In genomic region chr9:120876842-120877240, GRCh38 we compare ENCODE assay signal across 8 cellular contexts. TPM values are rescaled to one million over a fixed set of nuclear protein-coding genes. Genes with fewer than 3 reads are reported as not detected.
DNase-seq lines count a peak whose midpoint lies in the region; ATAC-seq and TF ChIP-seq lines count a peak whose summit lies in the region.

PHF19 (minus strand) TSS chr9:120877188; CDS start chr9:120874741, 2,447 bp downstream.

- intact Hi-C loops in A673 (cut with micrococcal nuclease; ENCODE audit: unreplicated experiment), result loop anchor here (5.0 kb wide), 1 partner anchor 60 kb away; no protein-coding TSS in a partner anchor
- intact Hi-C loops in right lobe of liver (cut with DNase I), result loop anchor here in 1 of 2 donors (10.0 kb wide), 1 partner anchor 48 kb away; the partner anchor contains the start of gene TRAF1

- peak within 1 kb of the TSS; percentile 96 for H3K4me3 ChIP-seq in A673 (ENCODE audit: low read depth, low read length, poor library complexity, severe bottlenecking)
- peak within 1 kb of the TSS; percentile 55 to 66 (median 57) for H3K4me3 ChIP-seq in right lobe of liver
- peak within 1 kb of the TSS; percentile 71 for H3K4me3 ChIP-seq in thymus (ENCODE audit: low read length)

- H3K9me3 ChIP-seq in A673 (ENCODE audit: low read depth, low read length, poor library complexity, severe bottlenecking) (no peaks in the 10 kb centered on the region), right lobe of liver (no peaks in the 10 kb centered on the region), thymus (ENCODE audit: control insufficient read depth) (no peaks in the 10 kb centered on the region)

- H3K4me1 ChIP-seq in A673 (ENCODE audit: insufficient read depth, low read length, poor library complexity, severe bottlenecking) (peaks cover 22% of the 10 kb centered on the region), right lobe of liver (peaks cover 0 to 3% (median 0%) of the 10 kb centered on the region in 4 donors), thymus (ENCODE audit: control insufficient read depth, insufficient read depth, low read length) (peaks cover 23% of the 10 kb centered on the region)

- no peak for TF ChIP-seq CTCF in A673 (conservative IDR thresholded peaks at IDR 0.05; ENCODE audit: low read depth, low read length)
- peak; percentile 7 for TF ChIP-seq CTCF in GM12873 (IDR thresholded peaks at IDR 0.05; ENCODE audit: insufficient read depth, low read depth, low read length, missing control alignments)
- no peak for TF ChIP-seq CTCF in RWPE1 (conservative IDR thresholded peaks at IDR 0.05; ENCODE audit: low read depth)
- no peak for TF ChIP-seq CTCF in right lobe of liver (IDR thresholded peaks at IDR 0.05)

- no peak for TF ChIP-seq POLR2A in right lobe of liver (IDR thresholded peaks at IDR 0.05)

- BruUV-seq in A673 (replicated peaks; lab: Mats Ljungman, UMichigan), result no TSS peak

- WGBS in right lobe of liver (ENCODE audit: insufficient coverage, low coverage, low lambda C conversion rate, missing lambda C conversion rate), result 2% methylated on average over 8 of the region's 45 CpGs
- WGBS in thymus, result under 1% methylated on average over 44 of the region's 45 CpGs

- ATAC-seq in HG03064 (IDR thresholded peaks at IDR 0.05; ENCODE audit: low read depth, unreplicated experiment) (peak; percentile 7), right lobe of liver (peak in 3 of 4 donors; percentile 5 to 20 (median 7)), HG03457 (IDR thresholded peaks at IDR 0.05; ENCODE audit: unreplicated experiment) (no peak)

- DNase-seq in A673 (ENCODE audit: low spot score) (peak; percentile 58), RWPE1 (ENCODE audit: low spot score) (peak; percentile 83), right lobe of liver (peak in 1 of 3 donors; percentile 37)

- H3K27ac ChIP-seq in A673 (ENCODE audit: low read depth, low read length, poor library complexity, severe bottlenecking) (peak within 1 kb of the TSS; percentile 86), RWPE1 (peak within 1 kb of the TSS; percentile 100), cingulate gyrus (ENCODE audit: low read depth, low read length) (peak within 1 kb of the TSS; percentile 88), right lobe of liver (peak within 1 kb of the TSS; percentile 62 to 79 (median 69)), thymus (ENCODE audit: low read depth) (peak within 1 kb of the TSS; percentile 99)

- H3K36me3 ChIP-seq in A673 (ENCODE audit: insufficient read depth, low read length, poor library complexity, severe bottlenecking) (peaks cover 18% of the 10 kb centered on the region), right lobe of liver (no peaks in the 10 kb centered on the region), thymus (ENCODE audit: control insufficient read depth, insufficient read depth) (peaks cover 19% of the 10 kb centered on the region)

- H3K27me3 ChIP-seq in A673 (replicated peaks; ENCODE audit: insufficient read depth, low read depth, low read length, poor library complexity) (no peaks in the 10 kb centered on the region), right lobe of liver (no peaks in the 10 kb centered on the region), thymus (ENCODE audit: control insufficient read depth, insufficient read depth) (no peaks in the 10 kb centered on the region)

- POLR2A ChIA-PET in A673 (lab: Charles Lee; ENCODE audit: low non-redundant PET), result no interaction called here
- POLR2A ChIA-PET in RWPE1 (lab: Yijun Ruan, JAX; ENCODE audit: low non-redundant PET), result interaction anchor here (0.6 to 1.4 kb wide), 2 partner anchors 20 to 84 kb away, joined by 3 to 6 read pairs; partner anchors contain the start of gene FBXW2

- CTCF ChIA-PET in A673 (lab: Charles Lee) (no interaction called here), RWPE1 (lab: Yijun Ruan, JAX) (interaction anchor here (1.0 kb wide), 1 partner anchor 60 kb away, joined by 4 read pairs; no protein-coding TSS in a partner anchor)

RNA-seq across cellular contexts. Expression of gene PHF19, which starts in this region (rescaled TPM):
- total RNA-seq in A673 (2021), result 75.7 and 77.4 TPM in 2 replicates
- 1 to 10 TPM; 2.2 to 8.0 (median 5.2) TPM for total RNA-seq in right lobe of liver
- 32.6 TPM for polyA plus RNA-seq in thymus
